18 cellular contexts compared by ENCODE assay signal in the genomic region with DNA sequence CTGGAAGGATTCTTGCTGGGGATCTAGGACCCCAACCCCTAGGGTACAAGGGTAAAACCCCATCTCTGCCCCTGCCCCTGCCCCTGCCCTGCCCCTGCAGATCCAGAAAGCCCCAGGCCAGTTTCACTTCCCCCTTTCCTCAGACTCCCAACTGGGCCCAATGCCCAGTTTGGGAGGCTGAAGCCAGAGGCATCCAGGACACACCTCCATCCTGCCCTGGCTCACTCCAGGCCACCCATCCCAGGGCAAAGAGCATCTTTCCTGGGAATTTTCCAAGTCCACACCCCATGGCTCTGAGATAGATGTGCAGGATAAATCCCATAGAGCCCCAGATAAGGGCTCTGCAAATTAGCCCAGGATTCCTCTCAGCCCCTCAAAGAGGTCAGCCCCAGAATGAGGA. TPM values are rescaled to one million over a fixed set of nuclear protein-coding genes. Genes with fewer than 3 reads are reported as not detected.
DNase-seq lines count a peak whose midpoint lies in the region; ATAC-seq and TF ChIP-seq lines count a peak whose summit lies in the region.
"Had no signal": no experiment of that assay in that cellular context is flagged by ENCODE, and none has a peak within 500 bp of the region (broad histone marks: within the 10 kb centered on the region; RNA-seq: fewer than 3 reads in every experiment).

No MANE protein-coding gene starts in this region.

- TF ChIP-seq CTCF in MCF 10A (IDR thresholded peaks at IDR 0.05; ENCODE audit: unreplicated experiment) (no peak), mammary epithelial cell (conservative IDR thresholded peaks at IDR 0.05 in 1 of 2, IDR thresholded peaks at IDR 0.05 in 1 of 2; ENCODE audit: extremely low read depth in 1 of 2, insufficient read depth in 1 of 2, low read depth in 1 of 2, low read length in 2 of 2) (no peak), SK-N-SH (IDR thresholded peaks at IDR 0.05) (no peak)

- in situ Hi-C loops in mammary epithelial cell (cut with MboI; ENCODE audit: low sequenced_read_pairs in 2 of 2), result no loop called here

- no peak overlapping the region for H3K4me3 ChIP-seq in mammary epithelial cell (replicated peaks in 1 of 3; ENCODE audit: insufficient read depth in 1 of 3, low read depth in 2 of 3, low read length in 3 of 3)
- no peak overlapping the region for H3K4me3 ChIP-seq in SK-N-SH (ENCODE audit: low read depth in 2 of 2, low read length in 1 of 2)
- H3K4me3 ChIP-seq: BLaER1 had no signal

- no peaks in the 10 kb centered on the region for H3K4me1 ChIP-seq in mammary epithelial cell (ENCODE audit: insufficient read depth, low read length)
- H3K4me1 ChIP-seq in SK-N-SH (ENCODE audit: control insufficient read depth in 1 of 2, insufficient read depth in 2 of 2, low read depth in 1 of 2, low read length in 1 of 2), result peaks cover 0 to 96% of the 10 kb centered on the region in 2 experiments; a peak in 2 of 4 replicates
- H3K4me1 ChIP-seq: BLaER1 had no signal

- H3K79me2 ChIP-seq in mammary epithelial cell (ENCODE audit: insufficient read depth, low read length) (no peaks in the 10 kb centered on the region), SK-N-SH (ENCODE audit: insufficient read depth) (no peaks in the 10 kb centered on the region)

- H3F3A ChIP-seq in SK-N-SH (replicated peaks; ENCODE audit: insufficient read depth), result no peaks in the 10 kb centered on the region

- ATAC-seq in memory B cell (ENCODE audit: low read depth) (peak; percentile 59), sciatic nerve (peak; percentile 70), HG03520 (IDR thresholded peaks at IDR 0.05; ENCODE audit: unreplicated experiment) (no peak), HG03342 (IDR thresholded peaks at IDR 0.05; ENCODE audit: unreplicated experiment) (no peak)
- ATAC-seq: CD8-positive, alpha-beta T cell had no signal

- DNase-seq in MCF 10A (ENCODE audit: unreplicated experiment) (peak; percentile 17), mammary epithelial cell (no peak), SK-N-SH (peak; percentile 74), memory B cell (ENCODE audit: low spot score in 2 of 2) (no peak), sciatic nerve (ENCODE audit: low spot score) (no peak), kidney glomerular epithelial cell (lab: John Stamatoyannopoulos, UW) (no peak)
- DNase-seq: CD8-positive, alpha-beta T cell; GOT3; NCI-H1105 treated with DMSO at 0.1 percent for 48 hours; NCI-H1694 treated with DMSO at 0.1 percent for 48 hours; NCI-H69; SIG-M5 had no signal

- H3K9me3 ChIP-seq in mammary epithelial cell (replicated peaks; ENCODE audit: insufficient read depth, low read length), result no peaks in the 10 kb centered on the region
- H3K9me3 ChIP-seq in SK-N-SH, result no peaks in the 10 kb centered on the region
- H3K9me3 ChIP-seq: BLaER1 had no signal

- H3K4me3 Mint-ChIP-seq in MCF 10A (ENCODE audit: unreplicated experiment) (no peak overlapping the region), memory B cell (no peak overlapping the region)
- H3K4me3 Mint-ChIP-seq: CD8-positive, alpha-beta T cell had no signal

- H3K27me3 Mint-ChIP-seq in MCF 10A (ENCODE audit: insufficient read depth, unreplicated experiment), result peaks cover 25% of the 10 kb centered on the region
- peaks cover 29% of the 10 kb centered on the region for H3K27me3 Mint-ChIP-seq in memory B cell

- H3K36me3 Mint-ChIP-seq in MCF 10A (ENCODE audit: insufficient read depth, unreplicated experiment) (no peaks in the 10 kb centered on the region), memory B cell (no peaks in the 10 kb centered on the region)
- H3K36me3 Mint-ChIP-seq: CD8-positive, alpha-beta T cell had no signal

- H3K27me3 ChIP-seq in mammary epithelial cell (ENCODE audit: insufficient read depth, low read length) (peaks cover 8% of the 10 kb centered on the region), SK-N-SH (ENCODE audit: insufficient read depth) (no peaks in the 10 kb centered on the region)

- H3K9me2 ChIP-seq in SK-N-SH, result no peaks in the 10 kb centered on the region

- H3K4me2 ChIP-seq in mammary epithelial cell (ENCODE audit: insufficient read depth, low read depth, low read length) (no peak overlapping the region), SK-N-SH (no peak overlapping the region)
- H3K4me2 ChIP-seq: BLaER1 had no signal

- peak in 1 of 2 experiments; percentile 26; a peak in 1 of 4 replicates for TF ChIP-seq EP300 in SK-N-SH (IDR thresholded peaks at IDR 0.05; ENCODE audit: borderline replicate concordance in 1 of 2, low read depth in 1 of 2, low read length in 1 of 2)

- dilution Hi-C loops in mammary epithelial cell (cut with HindIII; ENCODE audit: low sequenced_read_pairs), result loop anchor here (5.0 to 10.0 kb wide), 2 partner anchors 45 to 73 kb away; partner anchors contain the start of gene GALT

- H3K9me3 Mint-ChIP-seq in MCF 10A (ENCODE audit: unreplicated experiment) (no peaks in the 10 kb centered on the region), memory B cell (no peaks in the 10 kb centered on the region)
- H3K9me3 Mint-ChIP-seq: CD8-positive, alpha-beta T cell had no signal

- no TSS peak for BruUV-seq in MCF 10A (replicated peaks; lab: Mats Ljungman, UMichigan)
- BruUV-seq in mammary epithelial cell (replicated peaks; lab: Mats Ljungman, UMichigan), result no TSS peak

- H3K27ac ChIP-seq in mammary epithelial cell (ENCODE audit: insufficient read depth, low read depth, low read length) (no peak overlapping the region), SK-N-SH (ENCODE audit: low read depth in 2 of 2, low read length in 1 of 2) (peak overlapping the region in 1 of 2 experiments; percentile 94; a peak in 2 of 4 replicates)
- H3K27ac ChIP-seq: 22Rv1, BLaER1 had no signal

- H2AFZ ChIP-seq in mammary epithelial cell (ENCODE audit: low read depth, low read length) (no peak overlapping the region), SK-N-SH (ENCODE audit: low read depth) (no peak overlapping the region)

- no peak overlapping the region for H3K27ac Mint-ChIP-seq in MCF 10A (ENCODE audit: low read depth, unreplicated experiment)
- no peak overlapping the region for H3K27ac Mint-ChIP-seq in memory B cell
- H3K27ac Mint-ChIP-seq: CD8-positive, alpha-beta T cell had no signal

- H4K20me1 ChIP-seq in mammary epithelial cell (ENCODE audit: insufficient read depth, low read length) (no peaks in the 10 kb centered on the region), SK-N-SH (ENCODE audit: insufficient read depth) (no peaks in the 10 kb centered on the region)

- CTCF ChIA-PET in MCF 10A (lab: Yijun Ruan, JAX), result interaction anchor here (1.2 kb wide), 1 partner anchor 21 kb away, joined by 5 read pairs; no protein-coding TSS in a partner anchor
- CTCF ChIA-PET in mammary epithelial cell (lab: Charles Lee; ENCODE audit: low non-redundant PET), result no interaction called here
- CTCF ChIA-PET in SK-N-SH (lab: Yijun Ruan, JAX), result interaction anchor here (0.7 to 3.5 kb wide), 4 partner anchors 8 to 32 kb away, joined by 3 to 34 read pairs (median 4); no protein-coding TSS in a partner anchor

- H3K9ac ChIP-seq in mammary epithelial cell (ENCODE audit: insufficient read depth, low read length), result no peak overlapping the region
- no peak overlapping the region for H3K9ac ChIP-seq in SK-N-SH
- H3K9ac ChIP-seq: BLaER1 had no signal

- H3K4me1 Mint-ChIP-seq in MCF 10A (ENCODE audit: insufficient read depth, unreplicated experiment), result no peaks in the 10 kb centered on the region
- peaks cover 4% of the 10 kb centered on the region for H3K4me1 Mint-ChIP-seq in memory B cell

- intact Hi-C loops in MCF 10A (cut with micrococcal nuclease) (no loop called here), mammary epithelial cell (cut with micrococcal nuclease) (no loop called here), sciatic nerve (cut with DNase I) (no loop called here)

- TF ChIP-seq RAD21 in SK-N-SH (IDR thresholded peaks at IDR 0.05; ENCODE audit: low read length), result no peak

- POLR2A ChIA-PET in MCF 10A (lab: Yijun Ruan, JAX) (no interaction called here), SK-N-SH (lab: Yijun Ruan, JAX) (no interaction called here)

- no peaks in the 10 kb centered on the region for H3K36me3 ChIP-seq in mammary epithelial cell (ENCODE audit: insufficient read depth, low read length)
- no peaks in the 10 kb centered on the region for H3K36me3 ChIP-seq in SK-N-SH (replicated peaks in 1 of 2; ENCODE audit: control insufficient read depth in 1 of 2, insufficient read depth in 2 of 2, low read length in 1 of 2)
- H3K36me3 ChIP-seq: BLaER1 had no signal

TF ChIP-seq in SK-N-SH, 30 proteins besides CTCF, POLR2A, EP300 and RAD21 (continues in another document):
- TF ChIP-seq RCOR1 (IDR thresholded peaks at IDR 0.05; ENCODE audit: low read length), result 0 out of 2 replicates have a peak, but pooled peaks have one; percentile 53

RNA-seq across cellular contexts. Expression of gene CNTFR, which starts 17.4 kb away (rescaled TPM):
- total RNA-seq in MCF 10A (2022), result not detected in 2 replicates
- total RNA-seq in mammary epithelial cell, result not detected
- polyA plus RNA-seq in mammary epithelial cell, result not detected
- polyA minus RNA-seq in mammary epithelial cell, result not detected
- polyA plus RNA-seq in SK-N-SH (2012; rRNA removed), result 1.8 and 3.7 TPM in 2 replicates
- 2.5 and 5.0 TPM in 2 replicates for polyA plus RNA-seq in SK-N-SH (2012; cell fraction: cytosol; rRNA removed)
- polyA plus RNA-seq in SK-N-SH (2012; cell fraction: nucleus; rRNA removed), result 1.2 and 2.3 TPM in 2 replicates
- total RNA-seq in sciatic nerve, result 23.2 TPM
- total RNA-seq: CD8-positive, alpha-beta T cell; OCI-LY7; RPMI7951 had no signal

RNA-seq across cellular contexts. Expression of gene RPP25L, which starts 39.8 kb away (rescaled TPM):
- total RNA-seq in MCF 10A (2022) (41.6 and 42.8 TPM in 2 replicates), mammary epithelial cell (10 to 100 TPM; 12.5 to 31.7 TPM), sciatic nerve (17.0 TPM)
- polyA plus RNA-seq in mammary epithelial cell (44.5 TPM), SK-N-SH (2012; rRNA removed) (46.3 and 47.6 TPM in 2 replicates)
- 29.1 TPM for polyA minus RNA-seq in mammary epithelial cell
- polyA plus RNA-seq in SK-N-SH (2012; cell fraction: cytosol; rRNA removed), result 22.6 and 32.3 TPM in 2 replicates
- 21.7 and 29.2 TPM in 2 replicates for polyA plus RNA-seq in SK-N-SH (2012; cell fraction: nucleus; rRNA removed)

RNA-seq across cellular contexts. Expression of gene DCTN3, which starts 48.2 kb away (rescaled TPM):
- total RNA-seq in MCF 10A (2022) (88.5 and 92.4 TPM in 2 replicates), mammary epithelial cell (10 to 100 TPM; 53.8 to 91.3 TPM), sciatic nerve (67.6 TPM)
- polyA plus RNA-seq in mammary epithelial cell (142 TPM), SK-N-SH (2012; rRNA removed) (210 and 300 TPM in 2 replicates)
- polyA minus RNA-seq in mammary epithelial cell, result 79.7 TPM
- 232 and 236 TPM in 2 replicates for polyA plus RNA-seq in SK-N-SH (2012; cell fraction: cytosol; rRNA removed)
- polyA plus RNA-seq in SK-N-SH (2012; cell fraction: nucleus; rRNA removed), result 163 and 193 TPM in 2 replicates

RNA-seq across cellular contexts. Expression of gene ENHO, which starts 49.3 kb away (rescaled TPM):
- total RNA-seq in MCF 10A (2022) (not detected in 2 replicates), mammary epithelial cell (under 1 TPM in 1 of 2 donors, not detected in 1; 0.28 TPM), sciatic nerve (23.5 TPM)
- polyA plus RNA-seq in mammary epithelial cell (0.44 TPM), SK-N-SH (2012; rRNA removed) (1.2 and 1.5 TPM in 2 replicates)
- not detected for polyA minus RNA-seq in mammary epithelial cell
- polyA plus RNA-seq in SK-N-SH (2012; cell fraction: cytosol; rRNA removed), result 0.44 and 1.2 TPM in 2 replicates
- 0.18 and 1.0 TPM in 2 replicates for polyA plus RNA-seq in SK-N-SH (2012; cell fraction: nucleus; rRNA removed)
- total RNA-seq: CD8-positive, alpha-beta T cell had no signal

RNA-seq across cellular contexts. Expression of gene ARID3C, which starts 56.8 kb away (rescaled TPM):
- total RNA-seq in MCF 10A (2022), result not detected in 2 replicates
- total RNA-seq in mammary epithelial cell, result under 1 TPM in 1 of 2 donors, not detected in 1; 0.17 TPM
- not detected for polyA plus RNA-seq in mammary epithelial cell
- not detected for polyA minus RNA-seq in mammary epithelial cell
- 0.08 and 0.11 TPM in 2 replicates for polyA plus RNA-seq in SK-N-SH (2012; rRNA removed)
- 0.09 and 0.13 TPM in 2 replicates for polyA plus RNA-seq in SK-N-SH (2012; cell fraction: cytosol; rRNA removed)
- 0.29 and 0.38 TPM in 2 replicates for polyA plus RNA-seq in SK-N-SH (2012; cell fraction: nucleus; rRNA removed)
- total RNA-seq in sciatic nerve, result 1.2 TPM
- total RNA-seq: CD8-positive, alpha-beta T cell; RPMI7951 had no signal

Comparison
In these comparisons a context has a peak if more than half of its experiments do, and no peak if none do; other contexts are left out.
1. DNase-seq: peak in MCF 10A (single experiment) and SK-N-SH (single experiment); none in mammary epithelial cell (single experiment), memory B cell (0 of 2), sciatic nerve (single experiment) and kidney glomerular epithelial cell (single experiment).
2. ATAC-seq: peak in memory B cell (single experiment) and sciatic nerve (single experiment); none in HG03520 (single experiment) and HG03342 (single experiment).
3. RNA of gene CNTFR, which starts 17.4 kb away (total RNA-seq): 23.2 TPM in sciatic nerve (single experiment); not detected in MCF 10A and not detected in mammary epithelial cell; every median in the first group is over 10 times any median in the second.